ENCODE assay signal across 31 cellular contexts in genomic region chr15:64530472-64530871, GRCh38.
"Had no signal": no experiment of that assay in that cellular context is flagged by ENCODE, and none has a peak within 500 bp of the region (broad histone marks: within the 10 kb centered on the region; RNA-seq: fewer than 3 reads in every experiment).

No MANE protein-coding gene starts in this region.

- H3K27ac ChIP-seq: body of pancreas, epithelial cell of prostate, gastrocnemius medialis, left lung, neural progenitor cell, parathyroid adenoma, right atrium auricular region, tibial artery, upper lobe of right lung had no signal

- H3K9me3 Mint-ChIP-seq: activated naive CD4-positive, alpha-beta T cell treated with anti-CD3 and anti-CD28 coated beads, Interleukin-2, amount 10 ng/mL, durations not matched to agents 7 days and 5 days; activated T-helper 1 cell treated with anti-CD3 and anti-CD28 coated beads, Interleukin-12 subunit alpha, Interleukin-12 subunit beta, Interleukin-2, Interleukin-4 antibody, amounts not matched to agents 30 ng/mL and 10 ng/mL and 1 ng/mL, durations not matched to agents 14 hours and 24 hours and 36 hours; naive B cell; neural progenitor cell; stimulated activated memory B cell treated with anti-CD40 and anti-IgM and Interleukin-4, amounts not matched to agents 10 μg/mL and 1 μg/mL and 100 μg/mL, for 72 hours; stimulated activated naive CD8-positive, alpha-beta T cell treated with anti-CD3 and anti-CD28 coated beads, Interleukin-15, amount 100 ng/mL, for 72 hours; WTC11 had no signal

- H3K27me3 Mint-ChIP-seq: activated naive CD4-positive, alpha-beta T cell treated with anti-CD3 and anti-CD28 coated beads, Interleukin-2, amount 10 ng/mL, durations not matched to agents 7 days and 5 days; naive B cell; stimulated activated memory B cell treated with anti-CD40 and anti-IgM and Interleukin-4, amounts not matched to agents 10 μg/mL and 1 μg/mL and 100 μg/mL, for 72 hours; stimulated activated naive CD8-positive, alpha-beta T cell treated with anti-CD3 and anti-CD28 coated beads, Interleukin-15, amount 100 ng/mL, for 72 hours had no signal

- H3K4me2 ChIP-seq: neural progenitor cell, smooth muscle cell had no signal

- H3K4me3 ChIP-seq: body of pancreas, gastrocnemius medialis, left lung, lung, neural progenitor cell, right atrium auricular region, smooth muscle cell, tibial artery, upper lobe of right lung had no signal

- FAIRE-seq: colon, islet of Langerhans had no signal

- ATAC-seq: body of pancreas; gastrocnemius medialis; left lung; stimulated activated memory B cell treated with anti-CD40 and anti-IgM and Interleukin-4, amounts not matched to agents 10 μg/mL and 1 μg/mL and 100 μg/mL, for 72 hours; stimulated activated naive CD8-positive, alpha-beta T cell treated with anti-CD3 and anti-CD28 coated beads, Interleukin-15, amount 100 ng/mL, for 72 hours; upper lobe of right lung; WTC11 had no signal

- H3K9me3 ChIP-seq: body of pancreas, gastrocnemius medialis, left lung, right atrium auricular region, tibial artery, upper lobe of right lung had no signal

- H3K4me3 Mint-ChIP-seq: activated naive CD4-positive, alpha-beta T cell treated with anti-CD3 and anti-CD28 coated beads, Interleukin-2, amount 10 ng/mL, durations not matched to agents 7 days and 5 days; activated T-helper 1 cell treated with anti-CD3 and anti-CD28 coated beads, Interleukin-12 subunit alpha, Interleukin-12 subunit beta, Interleukin-2, Interleukin-4 antibody, amounts not matched to agents 30 ng/mL and 10 ng/mL and 1 ng/mL, durations not matched to agents 14 hours and 24 hours and 36 hours; naive B cell; neural progenitor cell; stimulated activated memory B cell treated with anti-CD40 and anti-IgM and Interleukin-4, amounts not matched to agents 10 μg/mL and 1 μg/mL and 100 μg/mL, for 72 hours; stimulated activated naive CD8-positive, alpha-beta T cell treated with anti-CD3 and anti-CD28 coated beads, Interleukin-15, amount 100 ng/mL, for 72 hours; WTC11 had no signal

- H3K27me3 ChIP-seq: body of pancreas, gastrocnemius medialis, left lung, neural progenitor cell, right atrium auricular region, tibial artery, upper lobe of right lung had no signal

- DNase-seq: activated CD4-positive, alpha-beta T cell treated with anti-CD3 and anti-CD28 coated beads, Interleukin-2, amount 50 U/mL, for 4 hours; activated gamma-delta T cell; activated naive CD4-positive, alpha-beta T cell treated with anti-CD3 and anti-CD28 coated beads, Interleukin-2, amount 10 ng/mL, durations not matched to agents 7 days and 5 days; activated T-cell treated with anti-CD3 and anti-CD28 coated beads for 4 hours; aorta; body of pancreas; effector CD4-positive, alpha-beta T cell; gastrocnemius medialis; glutamatergic neuron; left lung; naive B cell; occipital lobe; stimulated activated CD4-positive, alpha-beta T cell treated with anti-CD3 and anti-CD28 coated beads, Interleukin-1b, Interleukin-23, amount 100 ng/mL, for 48 hours; stimulated activated CD4-positive, alpha-beta T cell treated with anti-CD3 and anti-CD28 coated beads, Interleukin-4, amount 100 ng/mL, for 4 hours; stimulated activated CD8-positive, alpha-beta memory T cell treated with anti-CD3 and anti-CD28 coated beads, Interleukin-4, amount 100 ng/mL, for 48 hours; stimulated activated naive CD8-positive, alpha-beta T cell treated with anti-CD3 and anti-CD28 coated beads, Interleukin-15, amount 100 ng/mL, for 72 hours; substantia nigra; T-helper 2 cell; tibial artery; upper lobe of right lung had no signal

- H3K9ac ChIP-seq: neural progenitor cell, parathyroid adenoma had no signal

- H3K4me1 ChIP-seq: body of pancreas, gastrocnemius medialis, parathyroid adenoma had no signal

- H3K27ac Mint-ChIP-seq: activated naive CD4-positive, alpha-beta T cell treated with anti-CD3 and anti-CD28 coated beads, Interleukin-2, amount 10 ng/mL, durations not matched to agents 7 days and 5 days; activated T-helper 1 cell treated with anti-CD3 and anti-CD28 coated beads, Interleukin-12 subunit alpha, Interleukin-12 subunit beta, Interleukin-2, Interleukin-4 antibody, amounts not matched to agents 30 ng/mL and 10 ng/mL and 1 ng/mL, durations not matched to agents 14 hours and 24 hours and 36 hours; neural progenitor cell; stimulated activated memory B cell treated with anti-CD40 and anti-IgM and Interleukin-4, amounts not matched to agents 10 μg/mL and 1 μg/mL and 100 μg/mL, for 72 hours; stimulated activated naive CD8-positive, alpha-beta T cell treated with anti-CD3 and anti-CD28 coated beads, Interleukin-15, amount 100 ng/mL, for 72 hours; WTC11 had no signal

- H3K36me3 ChIP-seq: gastrocnemius medialis, left lung, neural progenitor cell, right atrium auricular region, tibial artery, upper lobe of right lung had no signal

- H2AFZ ChIP-seq: neural progenitor cell, parathyroid adenoma had no signal
